Comparison of ENCODE assay signal across 15 cellular contexts in the genomic region with DNA sequence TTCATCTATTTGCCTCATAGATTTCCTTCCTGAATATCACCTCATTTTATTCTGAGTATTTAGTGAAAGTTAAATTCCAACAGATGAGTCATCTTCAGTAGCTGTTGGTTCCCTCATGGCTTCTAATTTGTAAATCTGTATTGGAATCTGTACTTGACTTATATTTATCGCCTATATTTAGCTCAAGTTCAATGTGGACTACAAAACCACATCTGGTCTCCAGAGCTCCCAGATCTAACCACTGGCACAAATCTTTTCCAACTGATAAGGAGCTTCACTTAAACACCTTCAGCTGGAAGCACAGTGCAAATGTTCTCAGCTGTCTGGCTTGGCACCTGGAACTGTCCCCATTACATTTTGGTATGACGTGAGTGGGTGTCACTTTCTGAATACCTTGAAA.
A peak's percentile ranks its signal among the peaks of the same experiment; 100 is the strongest.
DNase-seq lines count a peak whose midpoint lies in the region; ATAC-seq, FAIRE-seq and TF ChIP-seq lines count a peak whose summit lies in the region.
"Had no signal": no experiment of that assay in that cellular context is flagged by ENCODE, and none has a peak within 500 bp of the region (broad histone marks: within the 10 kb centered on the region; RNA-seq: fewer than 3 reads in every experiment).

No MANE protein-coding gene starts in this region.

- H3K4me1 ChIP-seq in ACC112 (ENCODE audit: control insufficient read depth, insufficient read depth, low read length, unreplicated experiment): peaks cover 38% of the 10 kb centered on the region
- peaks cover 9% of the 10 kb centered on the region for H3K4me1 ChIP-seq in keratinocyte (ENCODE audit: control insufficient read depth, extremely low read depth, insufficient read depth, low read length)
- H3K4me1 ChIP-seq: pancreas, upper lobe of left lung had no signal

- dilution Hi-C loops in keratinocyte (cut with MboI; ENCODE audit: extremely low pct_ligation_motif_present, low sequenced_read_pairs): no loop called here

- H3K79me2 ChIP-seq in ACC112 (ENCODE audit: control insufficient read depth, insufficient read depth, low read length, unreplicated experiment) (no peaks in the 10 kb centered on the region), keratinocyte (ENCODE audit: control insufficient read depth, insufficient read depth, low read length) (no peaks in the 10 kb centered on the region)

- no peaks in the 10 kb centered on the region for H3K9me1 ChIP-seq in keratinocyte (ENCODE audit: control insufficient read depth, extremely low read depth, insufficient read depth, low read length)

- intact Hi-C loops in Right ventricle myocardium inferior (cut with DNase I): no loop called here

- FAIRE-seq in HTR-8/SVneo (lab: Jason Lieb, UNC): no peak
- no peak for FAIRE-seq in bronchial epithelial cell (lab: Jason Lieb, UNC)
- FAIRE-seq in keratinocyte (lab: Jason Lieb, UNC): peak; percentile 62
- FAIRE-seq: pancreas had no signal

- ATAC-seq in HG03571 (IDR thresholded peaks at IDR 0.05; ENCODE audit: unreplicated experiment): no peak
- no peak for ATAC-seq in Right ventricle myocardium inferior
- ATAC-seq: pancreas had no signal

- peak overlapping the region; percentile 16 for H2AFZ ChIP-seq in ACC112 (ENCODE audit: low read length, unreplicated experiment)
- no peak overlapping the region for H2AFZ ChIP-seq in keratinocyte (ENCODE audit: control insufficient read depth, low read length)

- H3K27me3 ChIP-seq in ACC112 (ENCODE audit: insufficient read depth, low read length) (no peaks in the 10 kb centered on the region), bronchial epithelial cell (ENCODE audit: control insufficient read depth, insufficient read depth, low read length) (no peaks in the 10 kb centered on the region), keratinocyte (ENCODE audit: control insufficient read depth, extremely low read depth, insufficient read depth, low read length) (no peaks in the 10 kb centered on the region)
- H3K27me3 ChIP-seq: pancreas, upper lobe of left lung had no signal

- DNase-seq in HTR-8/SVneo (ENCODE audit: insufficient read length, low spot score) (peak; percentile 1), bronchial epithelial cell (ENCODE audit: low read depth) (peak; percentile 35), keratinocyte (ENCODE audit: low read depth, low spot score) (no peak), AG08396 (ENCODE audit: low spot score) (no peak), retina (no peak), Right ventricle myocardium inferior (ENCODE audit: missing footprints) (no peak)
- DNase-seq: activated CD4-positive, alpha-beta T cell treated with anti-CD3 and anti-CD28 coated beads, Interleukin-2, amount 50 U/mL, for 48 hours; activated effector memory CD4-positive, alpha-beta T cell treated with Interleukin-2 at 50 U/mL for 16 hours; DMS 273 treated with DMSO at 0.1 percent for 48 hours; NCI-H1105; NCI-H446 treated with DMSO at 0.1 percent for 48 hours; pancreas had no signal

- no peak overlapping the region for H3K9ac ChIP-seq in keratinocyte (ENCODE audit: control insufficient read depth, extremely low read depth, insufficient read depth, low read length)

- no peaks in the 10 kb centered on the region for H3K9me3 ChIP-seq in keratinocyte (ENCODE audit: control insufficient read depth, low read depth, low read length)
- H3K9me3 ChIP-seq: pancreas, upper lobe of left lung had no signal

- no peak overlapping the region for H3K4me3 ChIP-seq in ACC112 (ENCODE audit: low read depth, low read length)
- H3K4me3 ChIP-seq in bronchial epithelial cell (ENCODE audit: low read depth, low read length): no peak overlapping the region
- no peak overlapping the region for H3K4me3 ChIP-seq in keratinocyte (ENCODE audit: control insufficient read depth in 2 of 3, extremely low read depth in 1 of 3, insufficient read depth in 2 of 3, low read depth in 1 of 3, low read length in 3 of 3)
- H3K4me3 ChIP-seq: pancreas, upper lobe of left lung had no signal

- no peaks in the 10 kb centered on the region for H4K20me1 ChIP-seq in keratinocyte (ENCODE audit: control insufficient read depth, extremely low read depth, insufficient read depth, low read length)

- TF ChIP-seq CTCF in bronchial epithelial cell (IDR thresholded peaks at IDR 0.05; ENCODE audit: insufficient read depth, low read length, severe bottlenecking) (no peak), keratinocyte (optimal IDR thresholded peaks at IDR 0.05 in 1 of 3, IDR thresholded peaks at IDR 0.05 in 1 of 3, conservative IDR thresholded peaks at IDR 0.05 in 1 of 3; ENCODE audit: extremely low read depth in 1 of 3, insufficient read depth in 2 of 3, low read length in 3 of 3) (no peak)

- peak overlapping the region; percentile 38 for H3K27ac ChIP-seq in ACC112 (ENCODE audit: low read depth, low read length)
- H3K27ac ChIP-seq in keratinocyte (ENCODE audit: control insufficient read depth, insufficient read depth, low read length): no peak overlapping the region
- H3K27ac ChIP-seq: pancreas, upper lobe of left lung had no signal

- no peak overlapping the region for H3K4me2 ChIP-seq in keratinocyte (ENCODE audit: control insufficient read depth, extremely low read depth, insufficient read depth, low read depth, low read length)

- H3K36me3 ChIP-seq in ACC112 (ENCODE audit: insufficient read depth, low read length): no peaks in the 10 kb centered on the region
- H3K36me3 ChIP-seq in bronchial epithelial cell (ENCODE audit: control insufficient read depth, insufficient read depth, low read length): no peaks in the 10 kb centered on the region
- no peaks in the 10 kb centered on the region for H3K36me3 ChIP-seq in keratinocyte (ENCODE audit: control insufficient read depth in 2 of 2, extremely low read depth in 1 of 2, insufficient read depth in 2 of 2, low read length in 2 of 2)
- H3K36me3 ChIP-seq: pancreas, upper lobe of left lung had no signal

Comparison
In these comparisons a context has a peak if more than half of its experiments do, and no peak if none do; other contexts are left out.
1. DNase-seq: peak in HTR-8/SVneo (single experiment) and bronchial epithelial cell (single experiment); none in keratinocyte (single experiment), AG08396 (single experiment), retina (single experiment) and Right ventricle myocardium inferior (single experiment).